ENCODE assay signal across 12 cellular contexts in the genomic region with DNA sequence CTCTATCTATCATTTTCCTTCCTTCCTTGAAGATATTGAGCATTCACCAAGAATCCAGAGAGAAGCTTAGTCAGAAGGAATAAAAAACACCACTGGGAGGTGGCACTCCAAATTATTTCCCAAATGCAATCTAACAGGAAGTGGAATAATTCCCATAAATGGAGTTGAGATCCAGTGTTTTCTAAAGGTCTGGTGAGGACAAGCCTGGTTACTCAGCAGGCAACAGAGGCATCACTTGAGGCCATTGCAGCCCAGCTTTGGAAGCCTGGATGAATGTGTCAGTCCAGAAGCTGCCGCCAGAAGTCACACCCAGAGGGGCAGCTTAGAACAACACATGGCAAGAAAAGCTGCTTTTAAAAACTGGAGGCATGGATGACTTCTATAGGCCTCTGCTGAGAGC.
DNase-seq lines count a peak whose midpoint lies in the region; ATAC-seq and TF ChIP-seq lines count a peak whose summit lies in the region.
"Had no signal": no experiment of that assay in that cellular context is flagged by ENCODE, and none has a peak within 500 bp of the region (broad histone marks: within the 10 kb centered on the region; RNA-seq: fewer than 3 reads in every experiment).

No MANE protein-coding gene starts in this region.

- peaks cover 8% of the 10 kb centered on the region for H3K36me3 Mint-ChIP-seq in activated T-helper 2 cell treated with anti-CD3 and anti-CD28 coated beads, Interferon-gamma antibody, Interleukin-2, Interleukin-4, amounts not matched to agents 10 μg/mL and 5 μg/mL and 100 μg/mL, durations not matched to agents 14 hours and 24 hours and 36 hours (ENCODE audit: low read depth)

- H3K4me1 ChIP-seq in gastrocnemius medialis (no peaks in the 10 kb centered on the region), transverse colon (peaks cover 0 to 28% (median 13%) of the 10 kb centered on the region in 4 donors)
- H3K4me1 ChIP-seq: Caco-2 had no signal

- 71% methylated on average over 1 of the region's 1 CpG; no CpG with 5 or more reads in 1 of the 2 donors for WGBS in transverse colon (ENCODE audit: low coverage in 1 of 2), 2 donors

- H3K36me3 ChIP-seq in gastrocnemius medialis (no peaks in the 10 kb centered on the region), transverse colon (no peaks in the 10 kb centered on the region)

- peak; percentile 99 for DNase-seq in EH (ENCODE audit: low read depth)
- no peak for DNase-seq in activated T-helper 2 cell treated with anti-CD3 and anti-CD28 coated beads, Interferon-gamma antibody, Interleukin-2, Interleukin-4, amounts not matched to agents 10 μg/mL and 5 μg/mL and 100 μg/mL, durations not matched to agents 14 hours and 24 hours and 36 hours (ENCODE audit: low spot score)
- peak; percentile 58 for DNase-seq in fibroblast of villous mesenchyme (ENCODE audit: low read depth)
- peak in 1 of 2 donors; percentile 50 for DNase-seq in gastrocnemius medialis
- no peak for DNase-seq in NCI-H524 (lab: John Stamatoyannopoulos, UW)
- no peak for DNase-seq in DMS114 treated with DMSO at 0.1 percent for 48 hours (lab: John Stamatoyannopoulos, UW; ENCODE audit: unreplicated experiment)
- DNase-seq in hypothalamus (lab: John Stamatoyannopoulos, UW), result no peak
- no peak for DNase-seq in transverse colon
- DNase-seq: activated CD8-positive, alpha-beta memory T cell treated with anti-CD3 and anti-CD28 coated beads, Interleukin-2, amount 50 U/mL, for 48 hours; Caco-2 had no signal

- H3K9me3 ChIP-seq in gastrocnemius medialis (no peaks in the 10 kb centered on the region), transverse colon (no peaks in the 10 kb centered on the region)
- H3K9me3 ChIP-seq: Caco-2 had no signal

- H3K4me1 Mint-ChIP-seq in activated T-helper 2 cell treated with anti-CD3 and anti-CD28 coated beads, Interferon-gamma antibody, Interleukin-2, Interleukin-4, amounts not matched to agents 10 μg/mL and 5 μg/mL and 100 μg/mL, durations not matched to agents 14 hours and 24 hours and 36 hours (ENCODE audit: low read depth), result peaks cover 41% of the 10 kb centered on the region

- intact Hi-C loops in activated T-helper 2 cell treated with anti-CD3 and anti-CD28 coated beads, Interferon-gamma antibody, Interleukin-2, Interleukin-4, amounts not matched to agents 10 μg/mL and 5 μg/mL and 100 μg/mL, durations not matched to agents 14 hours and 24 hours and 36 hours (cut with micrococcal nuclease), result loop anchor here (2.0 kb wide), 1 partner anchor 59 kb away; no protein-coding TSS in a partner anchor
- intact Hi-C loops in gastrocnemius medialis (cut with DNase I; ENCODE audit: low total_unique reads) (no loop called here), transverse colon (cut with DNase I; ENCODE audit: low total_unique reads) (no loop called here)

- no peak for TF ChIP-seq EP300 in transverse colon (IDR thresholded peaks at IDR 0.05; ENCODE audit: low read depth)

- peak; percentile 42 to 68 for ATAC-seq in gastrocnemius medialis

- H3K9me3 Mint-ChIP-seq in activated T-helper 2 cell treated with anti-CD3 and anti-CD28 coated beads, Interferon-gamma antibody, Interleukin-2, Interleukin-4, amounts not matched to agents 10 μg/mL and 5 μg/mL and 100 μg/mL, durations not matched to agents 14 hours and 24 hours and 36 hours, result no peaks in the 10 kb centered on the region
- H3K9me3 Mint-ChIP-seq: stimulated activated naive CD8-positive, alpha-beta T cell treated with anti-CD3 and anti-CD28 coated beads, Interleukin-15, Interleukin-2, amounts not matched to agents 100 ng/mL and 50 ng/mL, for 24 hours had no signal

- H3K4me3 Mint-ChIP-seq in activated T-helper 2 cell treated with anti-CD3 and anti-CD28 coated beads, Interferon-gamma antibody, Interleukin-2, Interleukin-4, amounts not matched to agents 10 μg/mL and 5 μg/mL and 100 μg/mL, durations not matched to agents 14 hours and 24 hours and 36 hours (ENCODE audit: low read depth), result no peak overlapping the region

- no peak for TF ChIP-seq CTCF in fibroblast of villous mesenchyme (IDR thresholded peaks at IDR 0.05; ENCODE audit: insufficient read depth, low read depth, low read length)
- TF ChIP-seq CTCF in gastrocnemius medialis (IDR thresholded peaks at IDR 0.05 in 4 of 5, conservative IDR thresholded peaks at IDR 0.05 in 1 of 5), result no peak
- no peak for TF ChIP-seq CTCF in transverse colon (IDR thresholded peaks at IDR 0.05)

- no peaks in the 10 kb centered on the region for H3K27me3 Mint-ChIP-seq in activated T-helper 2 cell treated with anti-CD3 and anti-CD28 coated beads, Interferon-gamma antibody, Interleukin-2, Interleukin-4, amounts not matched to agents 10 μg/mL and 5 μg/mL and 100 μg/mL, durations not matched to agents 14 hours and 24 hours and 36 hours (ENCODE audit: low read depth)
- H3K27me3 Mint-ChIP-seq: stimulated activated naive CD8-positive, alpha-beta T cell treated with anti-CD3 and anti-CD28 coated beads, Interleukin-15, Interleukin-2, amounts not matched to agents 100 ng/mL and 50 ng/mL, for 24 hours had no signal

- in situ Hi-C loops in gastrocnemius medialis (cut with MboI; ENCODE audit: low sequenced_read_pairs in 4 of 4), result no loop called here
- in situ Hi-C loops in transverse colon (cut with MboI; ENCODE audit: low pct_ligation_motif_present in 1 of 4, low pct_unique_long_range_greater_than_20kb in 1 of 4, low sequenced_read_pairs in 3 of 4), result loop anchor here in 2 of 4 donors (25.0 kb wide), 3 partner anchors 88 to 612 kb away; no protein-coding TSS in a partner anchor

- peak overlapping the region in 1 of 4 donors; percentile 20 for H3K27ac ChIP-seq in gastrocnemius medialis
- peak overlapping the region in 1 of 4 donors; percentile 35 for H3K27ac ChIP-seq in transverse colon
- H3K27ac ChIP-seq: hepatocyte had no signal

- H3K27me3 ChIP-seq in gastrocnemius medialis (no peaks in the 10 kb centered on the region), transverse colon (no peaks in the 10 kb centered on the region)
- H3K27me3 ChIP-seq: hepatocyte had no signal

- no peak overlapping the region for H3K4me3 ChIP-seq in fibroblast of villous mesenchyme (ENCODE audit: low read depth, low read length)
- H3K4me3 ChIP-seq in gastrocnemius medialis, result no peak overlapping the region
- no peak overlapping the region for H3K4me3 ChIP-seq in transverse colon
- H3K4me3 ChIP-seq: hepatocyte had no signal

- peak overlapping the region; percentile 36 for H3K27ac Mint-ChIP-seq in activated T-helper 2 cell treated with anti-CD3 and anti-CD28 coated beads, Interferon-gamma antibody, Interleukin-2, Interleukin-4, amounts not matched to agents 10 μg/mL and 5 μg/mL and 100 μg/mL, durations not matched to agents 14 hours and 24 hours and 36 hours
- H3K27ac Mint-ChIP-seq: stimulated activated naive CD8-positive, alpha-beta T cell treated with anti-CD3 and anti-CD28 coated beads, Interleukin-15, Interleukin-2, amounts not matched to agents 100 ng/mL and 50 ng/mL, for 24 hours had no signal

- TF ChIP-seq POLR2A in gastrocnemius medialis (IDR thresholded peaks at IDR 0.05), result no peak
- TF ChIP-seq POLR2A in transverse colon (IDR thresholded peaks at IDR 0.05), result no peak

Comparison
In these comparisons a context has a peak if more than half of its experiments do, and no peak if none do; other contexts are left out.
1. DNase-seq: peak in EH (single experiment) and fibroblast of villous mesenchyme (single experiment); none in activated T-helper 2 cell treated with anti-CD3 and anti-CD28 coated beads, Interferon-gamma antibody, Interleukin-2, Interleukin-4, amounts not matched to agents 10 μg/mL and 5 μg/mL and 100 μg/mL, durations not matched to agents 14 hours and 24 hours and 36 hours (single experiment), NCI-H524 (0 of 2), DMS114 treated with DMSO at 0.1 percent for 48 hours (single experiment), hypothalamus (0 of 51) and transverse colon (single experiment).